ENCODE assay signal across 21 cellular contexts in genomic region chr17:21674891-21675738, GRCh38. TPM values are rescaled to one million over a fixed set of nuclear protein-coding genes. Genes with fewer than 3 reads are reported as not detected.
"Had no signal": no experiment of that assay in that cellular context is flagged by ENCODE, and none has a peak within 500 bp of the region (broad histone marks: within the 10 kb centered on the region; RNA-seq: fewer than 3 reads in every experiment).

No MANE protein-coding gene starts in this region.

RNA-seq across cellular contexts. Expression of gene KCNJ18, which starts 17.2 kb away (rescaled TPM):
- total RNA-seq: cerebellum; endodermal cell; endothelial cell of umbilical vein; epithelial cell of proximal tubule; esophagus muscularis mucosa; fibroblast of lung; foreskin keratinocyte; gastroesophageal sphincter; heart left ventricle; hepatocyte; kidney epithelial cell; left cardiac atrium; left lung; lung microvascular endothelial cell; mucosa of gallbladder; naive thymus-derived CD4-positive, alpha-beta T cell; ovary; pulmonary artery endothelial cell; smooth muscle cell; temporal lobe; upper lobe of left lung had no signal
- polyA plus RNA-seq: endothelial cell of umbilical vein; fibroblast of lung; foreskin keratinocyte; heart left ventricle; hepatocyte; naive thymus-derived CD4-positive, alpha-beta T cell; ovary; smooth muscle cell had no signal
